In genomic region chr14:95185452-95186392, GRCh38 we compare ENCODE assay signal across 9 cellular contexts. TPM values are rescaled to one million over a fixed set of nuclear protein-coding genes. Genes with fewer than 3 reads are reported as not detected.
DNase-seq lines count a peak whose midpoint lies in the region; FAIRE-seq and TF ChIP-seq lines count a peak whose summit lies in the region.
"Had no signal": no experiment of that assay in that cellular context is flagged by ENCODE, and none has a peak within 500 bp of the region (broad histone marks: within the 10 kb centered on the region; RNA-seq: fewer than 3 reads in every experiment).

No MANE protein-coding gene starts in this region.

- H3K27ac ChIP-seq in osteoblast (ENCODE audit: low read depth, low read length) = no peak overlapping the region

- no peak overlapping the region for H3K4me2 ChIP-seq in osteoblast (ENCODE audit: insufficient read depth, low read length)

- H2AFZ ChIP-seq in osteoblast (ENCODE audit: low read length) = peak overlapping the region; percentile 10

- H3K4me1 ChIP-seq in osteoblast (ENCODE audit: insufficient read depth, low read length) = peaks cover 11% of the 10 kb centered on the region

- TF ChIP-seq CTCF in osteoblast (IDR thresholded peaks at IDR 0.05; ENCODE audit: extremely low read depth, low read depth, low read length) = no peak

- FAIRE-seq in frontal cortex (lab: Jason Lieb, UNC) = no peak

- H3K36me3 ChIP-seq in osteoblast (ENCODE audit: insufficient read depth, low read length) = no peaks in the 10 kb centered on the region

- DNase-seq in Ammon's horn (ENCODE audit: low spot score) (peak; percentile 52), SIG-M5 (lab: John Stamatoyannopoulos, UW) (peak; percentile 47), fibroblast of peridontal ligament (ENCODE audit: extremely low read depth) (peak; percentile 28), osteoblast (ENCODE audit: insufficient read length, low spot score, missing footprints) (no peak), DMS114 treated with DMSO at 0.1 percent for 48 hours (lab: John Stamatoyannopoulos, UW; ENCODE audit: unreplicated experiment) (no peak), activated gamma-delta T cell (lab: John Stamatoyannopoulos, UW) (no peak), NCI-H2227 treated with DMSO at 0.1 percent for 48 hours (lab: John Stamatoyannopoulos, UW) (no peak), frontal cortex (ENCODE audit: low spot score in 2 of 2) (no peak)
- DNase-seq: activated T-cell treated with anti-CD3 and anti-CD28 coated beads, Interleukin-2, amount 50 U/mL, for 1 hour had no signal

- H3K4me3 ChIP-seq in osteoblast (ENCODE audit: insufficient read depth, low read length) = no peak overlapping the region

- H3K27me3 ChIP-seq in osteoblast (ENCODE audit: insufficient read depth, low read length) = no peaks in the 10 kb centered on the region

- no peaks in the 10 kb centered on the region for H3K79me2 ChIP-seq in osteoblast (ENCODE audit: insufficient read depth, low read length)

- no peaks in the 10 kb centered on the region for H4K20me1 ChIP-seq in osteoblast (ENCODE audit: insufficient read depth, low read length)

- no peaks in the 10 kb centered on the region for H3K9me3 ChIP-seq in osteoblast (ENCODE audit: low read depth, low read length)

RNA-seq across cellular contexts. Expression of gene DICER1, which starts 28.4 kb away (rescaled TPM):
- total RNA-seq in osteoblast (53.6 and 55.7 TPM in 2 replicates), frontal cortex (226 TPM)

Comparison
In these comparisons a context has a peak if more than half of its experiments do, and no peak if none do; other contexts are left out.
1. DNase-seq: peak in Ammon's horn (single experiment), SIG-M5 (single experiment) and fibroblast of peridontal ligament (single experiment); none in osteoblast (single experiment), DMS114 treated with DMSO at 0.1 percent for 48 hours (single experiment), activated gamma-delta T cell (single experiment), NCI-H2227 treated with DMSO at 0.1 percent for 48 hours (single experiment) and frontal cortex (0 of 2).